ENCODE assay signal across 8 cellular contexts in genomic region chr14:29926701-29927595, GRCh38. TPM values are rescaled to one million over a fixed set of nuclear protein-coding genes. Genes with fewer than 3 reads are reported as not detected.
DNase-seq lines count a peak whose midpoint lies in the region; ATAC-seq and TF ChIP-seq lines count a peak whose summit lies in the region.

No MANE protein-coding gene starts in this region.

- peak overlapping the region; percentile 24 for H3K4me3 Mint-ChIP-seq in activated CD4-positive, alpha-beta T cell treated with anti-CD3 and anti-CD28 coated beads for 36 hours

- H3K4me3 ChIP-seq in Peyer's patch (peak overlapping the region; percentile 41 to 72 (median 54)), ectodermal cell (ENCODE audit: insufficient read depth, low read depth, low read length) (peak overlapping the region; percentile 75), right lobe of liver (peak overlapping the region; percentile 51 to 66 (median 66)), stomach smooth muscle (ENCODE audit: low read length in 2 of 2) (peak overlapping the region; percentile 92 to 94)

- intact Hi-C loops in activated CD4-positive, alpha-beta T cell treated with anti-CD3 and anti-CD28 coated beads for 36 hours (cut with DNase I, micrococcal nuclease): no loop called here
- intact Hi-C loops in right lobe of liver (cut with DNase I): no loop called here

- H3K9ac ChIP-seq in stomach smooth muscle (ENCODE audit: low read length in 2 of 2): peak overlapping the region; percentile 66 to 72

- H3K27me3 ChIP-seq in Peyer's patch (no peaks in the 10 kb centered on the region), ectodermal cell (ENCODE audit: control insufficient read depth, insufficient read depth, low read length, poor library complexity, severe bottlenecking) (peaks cover 38% of the 10 kb centered on the region), right lobe of liver (no peaks in the 10 kb centered on the region), stomach smooth muscle (ENCODE audit: control insufficient read depth in 1 of 2, insufficient read depth in 2 of 2, low read length in 2 of 2) (no peaks in the 10 kb centered on the region)

- H3K27ac Mint-ChIP-seq in activated CD4-positive, alpha-beta T cell treated with anti-CD3 and anti-CD28 coated beads for 36 hours: no peak overlapping the region

- H3K27ac ChIP-seq in Peyer's patch: peak overlapping the region; percentile 36 to 76 (median 70)
- H3K27ac ChIP-seq in ectodermal cell (ENCODE audit: insufficient read depth, low read depth, low read length, poor library complexity, severe bottlenecking): no peak overlapping the region
- H3K27ac ChIP-seq in right lobe of liver: peak overlapping the region; percentile 26 to 46 (median 28)
- H3K27ac ChIP-seq in stomach smooth muscle (ENCODE audit: low read length): peak overlapping the region; percentile 24

- no peaks in the 10 kb centered on the region for H3K36me3 Mint-ChIP-seq in activated CD4-positive, alpha-beta T cell treated with anti-CD3 and anti-CD28 coated beads for 36 hours (ENCODE audit: low read depth)

- no peaks in the 10 kb centered on the region for H3K9me3 Mint-ChIP-seq in activated CD4-positive, alpha-beta T cell treated with anti-CD3 and anti-CD28 coated beads for 36 hours (ENCODE audit: low read depth)

- POLR2A ChIA-PET in activated CD4-positive, alpha-beta T cell treated with anti-CD3 and anti-CD28 coated beads for 36 hours (lab: Charles Lee): no interaction called here

- CTCF ChIA-PET in activated CD4-positive, alpha-beta T cell treated with anti-CD3 and anti-CD28 coated beads for 36 hours (lab: Charles Lee): no interaction called here

- H3K9me3 ChIP-seq in Peyer's patch (no peaks in the 10 kb centered on the region), ectodermal cell (ENCODE audit: control insufficient read depth, low read length) (no peaks in the 10 kb centered on the region), right lobe of liver (no peaks in the 10 kb centered on the region), stomach smooth muscle (ENCODE audit: control insufficient read depth in 2 of 2, low read length in 2 of 2) (no peaks in the 10 kb centered on the region)

- peak; percentile 9 for DNase-seq in activated CD4-positive, alpha-beta T cell treated with anti-CD3 and anti-CD28 coated beads for 36 hours
- DNase-seq in activated CD4-positive, alpha-beta T cell treated with anti-CD3 and anti-CD28 coated beads for 48 hours: no peak
- DNase-seq in Peyer's patch (peak in 2 of 3 donors; percentile 48 to 53), right lobe of liver (peak; percentile 59 to 67 (median 61))

- TF ChIP-seq POLR2A in Peyer's patch (IDR thresholded peaks at IDR 0.05) (no peak), right lobe of liver (IDR thresholded peaks at IDR 0.05) (no peak)

- ATAC-seq in activated CD4-positive, alpha-beta T cell treated with anti-CD3 and anti-CD28 coated beads for 36 hours: no peak
- ATAC-seq in HG02970 (IDR thresholded peaks at IDR 0.05; ENCODE audit: low FRiP score, unreplicated experiment): peak; percentile 29
- peak; percentile 69 to 75 (median 72) for ATAC-seq in right lobe of liver
- no peak for ATAC-seq in HG03039 (IDR thresholded peaks at IDR 0.05; ENCODE audit: unreplicated experiment)

- H3K4me1 Mint-ChIP-seq in activated CD4-positive, alpha-beta T cell treated with anti-CD3 and anti-CD28 coated beads for 36 hours: peaks cover 7% of the 10 kb centered on the region

- H3K36me3 ChIP-seq in Peyer's patch (no peaks in the 10 kb centered on the region), ectodermal cell (ENCODE audit: control insufficient read depth, insufficient read depth, low read length) (no peaks in the 10 kb centered on the region), right lobe of liver (no peaks in the 10 kb centered on the region), stomach smooth muscle (ENCODE audit: control insufficient read depth in 2 of 2, insufficient read depth in 2 of 2, low read length in 2 of 2) (no peaks in the 10 kb centered on the region)

- peaks cover 0 to 7% (median 0%) of the 10 kb centered on the region in 4 donors for H3K4me1 ChIP-seq in Peyer's patch
- peaks cover 16% of the 10 kb centered on the region for H3K4me1 ChIP-seq in ectodermal cell (ENCODE audit: control insufficient read depth, insufficient read depth, low read length)
- peaks cover 0 to 8% (median 0%) of the 10 kb centered on the region in 4 donors for H3K4me1 ChIP-seq in right lobe of liver
- H3K4me1 ChIP-seq in stomach smooth muscle (ENCODE audit: control insufficient read depth, insufficient read depth, low read length): peaks cover 22% of the 10 kb centered on the region

- peaks cover 39% of the 10 kb centered on the region for H3K27me3 Mint-ChIP-seq in activated CD4-positive, alpha-beta T cell treated with anti-CD3 and anti-CD28 coated beads for 36 hours

- TF ChIP-seq CTCF in Peyer's patch (IDR thresholded peaks at IDR 0.05) (no peak), right lobe of liver (IDR thresholded peaks at IDR 0.05) (peak in 3 of 4 donors; percentile 19 to 35 (median 21))

- 1% methylated on average over 82 of the region's 82 CpGs for WGBS in ectodermal cell, 2 experiments
- WGBS in right lobe of liver (ENCODE audit: insufficient coverage, low coverage, low lambda C conversion rate, missing lambda C conversion rate): 4% methylated on average over 20 of the region's 82 CpGs

RNA-seq across cellular contexts. Expression of gene PRKD1, which starts 0.7 kb away (rescaled TPM):
- not detected for total RNA-seq in activated CD4-positive, alpha-beta T cell treated with anti-CD3 and anti-CD28 coated beads for 36 hours
- total RNA-seq in Peyer's patch (1 to 10 TPM in 3 of 4 donors, under 1 TPM in 1; 0.88 to 5.0 (median 3.6) TPM), right lobe of liver (1 to 10 TPM in 5 of 6 experiments, under 1 TPM in 1; 0.74 to 6.2 (median 2.2) TPM)
- 11.5 TPM for polyA plus RNA-seq in ectodermal cell (2013, experiment 1 of 4)
- polyA plus RNA-seq in ectodermal cell (2013, experiment 2 of 4): 11.7 TPM
- 11.0 TPM for polyA plus RNA-seq in ectodermal cell (2013, experiment 3 of 4)
- 11.2 TPM for polyA plus RNA-seq in ectodermal cell (2013, experiment 4 of 4)

Comparison
In these comparisons a context has a peak if more than half of its experiments do, and no peak if none do; other contexts are left out.
1. ATAC-seq: peak in HG02970 (single experiment) and right lobe of liver (4 of 4); none in activated CD4-positive, alpha-beta T cell treated with anti-CD3 and anti-CD28 coated beads for 36 hours (single experiment) and HG03039 (single experiment).
2. CTCF ChIP-seq: peak in right lobe of liver (3 of 4); none in Peyer's patch (0 of 6).
3. Peak in every context shown above with its lines, with median percentiles within 50 percentile points of each other: H3K4me3 ChIP-seq.